12 cellular contexts compared by ENCODE assay signal in the genomic region with DNA sequence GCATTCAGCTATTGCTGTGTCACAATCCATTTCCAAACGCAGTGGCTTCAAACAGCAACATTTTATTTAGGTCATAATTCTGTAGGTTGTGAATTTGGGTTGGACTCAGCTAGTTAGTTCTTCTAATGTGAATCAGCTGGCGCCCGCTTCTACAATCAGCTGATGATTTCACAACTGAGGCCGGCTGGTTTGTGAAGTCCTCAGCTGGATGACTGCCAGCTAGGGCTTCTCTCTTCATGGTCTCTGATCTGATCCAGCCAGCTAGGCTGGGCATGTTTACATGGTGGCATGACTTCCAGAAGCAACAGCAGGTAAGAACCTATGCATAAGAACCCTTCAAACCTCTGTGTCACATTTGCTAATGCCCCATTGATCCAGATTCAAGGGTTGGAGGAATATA.
DNase-seq lines count a peak whose midpoint lies in the region; ATAC-seq and TF ChIP-seq lines count a peak whose summit lies in the region.
"Had no signal": no experiment of that assay in that cellular context is flagged by ENCODE, and none has a peak within 500 bp of the region (broad histone marks: within the 10 kb centered on the region; RNA-seq: fewer than 3 reads in every experiment).

No MANE protein-coding gene starts in this region.

- H3K27me3 ChIP-seq in mammary epithelial cell (ENCODE audit: insufficient read depth, low read length) (peaks cover 5% of the 10 kb centered on the region), gastroesophageal sphincter (no peaks in the 10 kb centered on the region), endodermal cell (ENCODE audit: control insufficient read depth, insufficient read depth, low read length, poor library complexity, severe bottlenecking) (no peaks in the 10 kb centered on the region)

- H3K9me3 ChIP-seq in mammary epithelial cell (replicated peaks; ENCODE audit: insufficient read depth, low read length) (no peaks in the 10 kb centered on the region), gastroesophageal sphincter (no peaks in the 10 kb centered on the region), endodermal cell (ENCODE audit: control insufficient read depth, low read length) (no peaks in the 10 kb centered on the region)

- no peaks in the 10 kb centered on the region for H3K4me1 Mint-ChIP-seq in endodermal cell

- no peaks in the 10 kb centered on the region for H3K27me3 Mint-ChIP-seq in endodermal cell (ENCODE audit: insufficient read depth)
- H3K27me3 Mint-ChIP-seq: effector memory CD8-positive, alpha-beta T cell had no signal

- intact Hi-C loops in mammary epithelial cell (cut with micrococcal nuclease) = no loop called here

- in situ Hi-C loops in mammary epithelial cell (cut with MboI; ENCODE audit: low sequenced_read_pairs in 2 of 2) = no loop called here

- H3K27ac Mint-ChIP-seq in endodermal cell = no peak overlapping the region
- H3K27ac Mint-ChIP-seq: effector memory CD8-positive, alpha-beta T cell had no signal

- WGBS in mammary epithelial cell (ENCODE audit: low coverage, missing lambda C conversion rate) = 64% methylated on average over 4 of the region's 4 CpGs
- 72 to 73% methylated on average over 3 to 4 of the region's 4 CpGs for WGBS in gastroesophageal sphincter (ENCODE audit: low coverage in 1 of 2), 2 donors
- WGBS in endodermal cell (ENCODE audit: insufficient coverage in 1 of 2, insufficient read length in 1 of 2), 2 experiments = 88 to 94% methylated on average over 1 to 4 of the region's 4 CpGs

- no peak for TF ChIP-seq POLR2A in gastroesophageal sphincter (IDR thresholded peaks at IDR 0.05)

- DNase-seq in DMS53 treated with DMSO at 0.1 percent for 48 hours (lab: John Stamatoyannopoulos, UW; ENCODE audit: unreplicated experiment) = peak; percentile 97
- DNase-seq in MV-4-11 (lab: John Stamatoyannopoulos, UW) = peak; percentile 15
- peak; percentile 1 for DNase-seq in mammary epithelial cell
- DNase-seq in midbrain (lab: John Stamatoyannopoulos, UW) = peak; percentile 7
- DNase-seq in endodermal cell = no peak
- DNase-seq in putamen (ENCODE audit: low spot score) = no peak
- DNase-seq: effector memory CD8-positive, alpha-beta T cell; T-helper 9 cell had no signal

- H3K9ac ChIP-seq in mammary epithelial cell (ENCODE audit: insufficient read depth, low read length) (no peak overlapping the region), endodermal cell (ENCODE audit: extremely low read depth, low read length, poor library complexity, severe bottlenecking) (no peak overlapping the region)

- dilution Hi-C loops in mammary epithelial cell (cut with HindIII; ENCODE audit: low sequenced_read_pairs) = no loop called here

- no peak for ATAC-seq in gastroesophageal sphincter
- ATAC-seq in HG02981 (IDR thresholded peaks at IDR 0.05; ENCODE audit: unreplicated experiment) = no peak
- ATAC-seq: effector memory CD8-positive, alpha-beta T cell; GM12878 had no signal

- no peak overlapping the region for H3K4me2 ChIP-seq in mammary epithelial cell (ENCODE audit: insufficient read depth, low read depth, low read length)
- H3K4me2 ChIP-seq: smooth muscle cell had no signal

- no peak for TF ChIP-seq EP300 in gastroesophageal sphincter (IDR thresholded peaks at IDR 0.05)

- H3K4me1 ChIP-seq in mammary epithelial cell (ENCODE audit: insufficient read depth, low read length) (no peaks in the 10 kb centered on the region), gastroesophageal sphincter (no peaks in the 10 kb centered on the region), endodermal cell (ENCODE audit: control insufficient read depth, insufficient read depth, low read length) (no peaks in the 10 kb centered on the region)

- CTCF ChIA-PET in mammary epithelial cell (lab: Charles Lee; ENCODE audit: low non-redundant PET) = no interaction called here

- H3K4me3 ChIP-seq in mammary epithelial cell (replicated peaks in 1 of 3; ENCODE audit: insufficient read depth in 1 of 3, low read depth in 2 of 3, low read length in 3 of 3) (no peak overlapping the region), gastroesophageal sphincter (no peak overlapping the region), endodermal cell (ENCODE audit: low read length) (no peak overlapping the region)
- H3K4me3 ChIP-seq: GM12878, smooth muscle cell had no signal

- H3K27ac ChIP-seq in mammary epithelial cell (ENCODE audit: insufficient read depth, low read depth, low read length) = no peak overlapping the region
- H3K27ac ChIP-seq in gastroesophageal sphincter = no peak overlapping the region
- no peak overlapping the region for H3K27ac ChIP-seq in endodermal cell (ENCODE audit: low read depth, low read length)

- H2AFZ ChIP-seq in mammary epithelial cell (ENCODE audit: low read depth, low read length) = no peak overlapping the region

- H3K79me2 ChIP-seq in mammary epithelial cell (ENCODE audit: insufficient read depth, low read length) = no peaks in the 10 kb centered on the region

- H3K36me3 ChIP-seq in mammary epithelial cell (ENCODE audit: insufficient read depth, low read length) (no peaks in the 10 kb centered on the region), gastroesophageal sphincter (no peaks in the 10 kb centered on the region), endodermal cell (ENCODE audit: control insufficient read depth, insufficient read depth, low read length) (no peaks in the 10 kb centered on the region)

- BruUV-seq in mammary epithelial cell (replicated peaks; lab: Mats Ljungman, UMichigan) = no TSS peak

- TF ChIP-seq CTCF in mammary epithelial cell (conservative IDR thresholded peaks at IDR 0.05 in 1 of 2, IDR thresholded peaks at IDR 0.05 in 1 of 2; ENCODE audit: extremely low read depth in 1 of 2, insufficient read depth in 1 of 2, low read depth in 1 of 2, low read length in 2 of 2) (no peak), gastroesophageal sphincter (IDR thresholded peaks at IDR 0.05) (no peak), endodermal cell (conservative IDR thresholded peaks at IDR 0.05) (no peak)

- H3K4me3 Mint-ChIP-seq in endodermal cell = no peak overlapping the region
- H3K4me3 Mint-ChIP-seq: effector memory CD8-positive, alpha-beta T cell had no signal

- H4K20me1 ChIP-seq in mammary epithelial cell (ENCODE audit: insufficient read depth, low read length) = no peaks in the 10 kb centered on the region

- H3K36me3 Mint-ChIP-seq in endodermal cell (ENCODE audit: low read depth) = no peaks in the 10 kb centered on the region

- no peaks in the 10 kb centered on the region for H3K9me3 Mint-ChIP-seq in endodermal cell

Comparison
In these comparisons a context has a peak if more than half of its experiments do, and no peak if none do; other contexts are left out.
1. DNase-seq: peak in DMS53 treated with DMSO at 0.1 percent for 48 hours (single experiment), MV-4-11 (single experiment), mammary epithelial cell (single experiment) and midbrain (single experiment); none in endodermal cell (single experiment) and putamen (single experiment).